9 cellular contexts compared by ENCODE assay signal in genomic region chr17:3002538-3003301, GRCh38.
DNase-seq lines count a peak whose midpoint lies in the region; ATAC-seq and TF ChIP-seq lines count a peak whose summit lies in the region.
"Had no signal": no experiment of that assay in that cellular context is flagged by ENCODE, and none has a peak within 500 bp of the region (broad histone marks: within the 10 kb centered on the region; RNA-seq: fewer than 3 reads in every experiment).

No MANE protein-coding gene starts in this region.

- intact Hi-C loops in activated CD8-positive, alpha-beta T cell treated with anti-CD3 and anti-CD28 coated beads for 36 hours (cut with micrococcal nuclease) = no loop called here
- intact Hi-C loops in posterior vena cava (cut with DNase I) = no loop called here

- H3K27ac Mint-ChIP-seq in CD4-positive, CD25-positive, alpha-beta regulatory T cell = peak overlapping the region; percentile 71 to 90 (median 82)
- H3K27ac Mint-ChIP-seq in activated CD8-positive, alpha-beta T cell treated with anti-CD3 and anti-CD28 coated beads for 36 hours = no peak overlapping the region

- CTCF ChIA-PET in activated CD8-positive, alpha-beta T cell treated with anti-CD3 and anti-CD28 coated beads for 36 hours (lab: Charles Lee) = interaction anchor here (0.9 to 1.6 kb wide), 3 partner anchors 10 to 216 kb away, joined by 3 to 5 read pairs (median 5); no protein-coding TSS in a partner anchor

- H3K9me3 Mint-ChIP-seq in CD4-positive, CD25-positive, alpha-beta regulatory T cell = no peaks in the 10 kb centered on the region
- H3K9me3 Mint-ChIP-seq in activated CD8-positive, alpha-beta T cell treated with anti-CD3 and anti-CD28 coated beads for 36 hours = no peaks in the 10 kb centered on the region

- no peak for TF ChIP-seq CTCF in activated CD8-positive, alpha-beta T cell treated with anti-CD3 and anti-CD28 coated beads for 36 hours (IDR thresholded peaks at IDR 0.05)

- no peaks in the 10 kb centered on the region for H3K27me3 ChIP-seq in CD4-positive, CD25-positive, alpha-beta regulatory T cell (ENCODE audit: control insufficient read depth, insufficient read depth, low read length)
- H3K27me3 ChIP-seq: right lobe of liver had no signal

- peaks cover 25% of the 10 kb centered on the region for H3K36me3 Mint-ChIP-seq in CD4-positive, CD25-positive, alpha-beta regulatory T cell
- no peaks in the 10 kb centered on the region for H3K36me3 Mint-ChIP-seq in activated CD8-positive, alpha-beta T cell treated with anti-CD3 and anti-CD28 coated beads for 36 hours (ENCODE audit: low read depth)

- H3K4me3 Mint-ChIP-seq in CD4-positive, CD25-positive, alpha-beta regulatory T cell = peak overlapping the region in 1 of 4 donors; percentile 43
- no peak overlapping the region for H3K4me3 Mint-ChIP-seq in activated CD8-positive, alpha-beta T cell treated with anti-CD3 and anti-CD28 coated beads for 36 hours

- peaks cover 6% of the 10 kb centered on the region for H3K4me1 ChIP-seq in CD4-positive, CD25-positive, alpha-beta regulatory T cell (ENCODE audit: control insufficient read depth, insufficient read depth, low read length, poor library complexity, severe bottlenecking)

- H3K27ac ChIP-seq in CD4-positive, CD25-positive, alpha-beta regulatory T cell (ENCODE audit: insufficient read depth, low read length, poor library complexity, severe bottlenecking) = no peak overlapping the region

- H3K4me3 ChIP-seq in CD4-positive, CD25-positive, alpha-beta regulatory T cell (ENCODE audit: low read depth, low read length) = no peak overlapping the region
- H3K4me3 ChIP-seq: right lobe of liver had no signal

- H3K27me3 Mint-ChIP-seq in CD4-positive, CD25-positive, alpha-beta regulatory T cell = no peaks in the 10 kb centered on the region
- no peaks in the 10 kb centered on the region for H3K27me3 Mint-ChIP-seq in activated CD8-positive, alpha-beta T cell treated with anti-CD3 and anti-CD28 coated beads for 36 hours

- DNase-seq in CD4-positive, CD25-positive, alpha-beta regulatory T cell = no peak
- DNase-seq in activated CD8-positive, alpha-beta T cell treated with anti-CD3 and anti-CD28 coated beads for 36 hours = peak; percentile 10
- DNase-seq in posterior vena cava (ENCODE audit: low spot score) (peak; percentile 72), NCI-H345 treated with DMSO at 0.1 percent for 48 hours (lab: John Stamatoyannopoulos, UW; ENCODE audit: unreplicated experiment) (no peak), T-helper 1 cell (no peak), ureter (ENCODE audit: low spot score) (no peak)

- POLR2A ChIA-PET in activated CD8-positive, alpha-beta T cell treated with anti-CD3 and anti-CD28 coated beads for 36 hours (lab: Charles Lee) = no interaction called here

- H3K36me3 ChIP-seq in CD4-positive, CD25-positive, alpha-beta regulatory T cell (ENCODE audit: control insufficient read depth, insufficient read depth, low read length) = peaks cover 34% of the 10 kb centered on the region
- H3K36me3 ChIP-seq: right lobe of liver had no signal

- peaks cover 0 to 30% (median 2%) of the 10 kb centered on the region in 4 donors for H3K4me1 Mint-ChIP-seq in CD4-positive, CD25-positive, alpha-beta regulatory T cell
- H3K4me1 Mint-ChIP-seq in activated CD8-positive, alpha-beta T cell treated with anti-CD3 and anti-CD28 coated beads for 36 hours (ENCODE audit: low read depth) = peaks cover 21% of the 10 kb centered on the region

- ATAC-seq in CD4-positive, CD25-positive, alpha-beta regulatory T cell (ENCODE audit: low read depth in 2 of 2) = peak in 1 of 2 donors; percentile 27
- ATAC-seq in GM19328 (IDR thresholded peaks at IDR 0.05; ENCODE audit: unreplicated experiment) (peak; percentile 56), HG03175 (IDR thresholded peaks at IDR 0.05; ENCODE audit: unreplicated experiment) (peak; percentile 74)
- ATAC-seq in activated CD8-positive, alpha-beta T cell treated with anti-CD3 and anti-CD28 coated beads for 36 hours = no peak

- H3K9me3 ChIP-seq in CD4-positive, CD25-positive, alpha-beta regulatory T cell (ENCODE audit: control insufficient read depth in 2 of 2, low read length in 2 of 2) = no peaks in the 10 kb centered on the region
- H3K9me3 ChIP-seq: right lobe of liver had no signal

Comparison
In these comparisons a context has a peak if more than half of its experiments do, and no peak if none do; other contexts are left out.
1. DNase-seq: peak in activated CD8-positive, alpha-beta T cell treated with anti-CD3 and anti-CD28 coated beads for 36 hours (single experiment) and posterior vena cava (single experiment); none in CD4-positive, CD25-positive, alpha-beta regulatory T cell (0 of 3), NCI-H345 treated with DMSO at 0.1 percent for 48 hours (single experiment), T-helper 1 cell (0 of 5) and ureter (single experiment).